ENCODE assay signal across 1 cellular context in genomic region chr19:18440936-18441803, GRCh38.
TF ChIP-seq lines count a peak whose summit lies in the region.

No MANE protein-coding gene starts in this region.

TF ChIP-seq in HepG2, 621 proteins besides CTCF, POLR2A, EP300 and RAD21 (continued from another document and continues in another):
- TF ChIP-seq, protein P1, sequence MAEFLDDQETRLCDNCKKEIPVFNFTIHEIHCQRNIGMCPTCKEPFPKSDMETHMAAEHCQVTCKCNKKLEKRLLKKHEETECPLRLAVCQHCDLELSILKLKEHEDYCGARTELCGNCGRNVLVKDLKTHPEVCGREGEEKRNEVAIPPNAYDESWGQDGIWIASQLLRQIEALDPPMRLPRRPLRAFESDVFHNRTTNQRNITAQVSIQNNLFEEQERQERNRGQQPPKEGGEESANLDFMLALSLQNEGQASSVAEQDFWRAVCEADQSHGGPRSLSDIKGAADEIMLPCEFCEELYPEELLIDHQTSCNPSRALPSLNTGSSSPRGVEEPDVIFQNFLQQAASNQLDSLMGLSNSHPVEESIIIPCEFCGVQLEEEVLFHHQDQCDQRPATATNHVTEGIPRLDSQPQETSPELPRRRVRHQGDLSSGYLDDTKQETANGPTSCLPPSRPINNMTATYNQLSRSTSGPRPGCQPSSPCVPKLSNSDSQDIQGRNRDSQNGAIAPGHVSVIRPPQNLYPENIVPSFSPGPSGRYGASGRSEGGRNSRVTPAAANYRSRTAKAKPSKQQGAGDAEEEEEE (CRISPR knock-in tag; IDR thresholded peaks at IDR 0.05; ENCODE audit: borderline replicate concordance) = no peak
- TF ChIP-seq SOX13 (IDR thresholded peaks at IDR 0.05) = no peak
- no peak for TF ChIP-seq SOX13 (CRISPR knock-in tag; conservative IDR thresholded peaks at IDR 0.05 in 1 of 2, IDR thresholded peaks at IDR 0.05 in 1 of 2)
- no peak for TF ChIP-seq KLF15 (CRISPR knock-in tag; IDR thresholded peaks at IDR 0.05; ENCODE audit: borderline replicate concordance)
- no peak for TF ChIP-seq KLF11 (CRISPR knock-in tag; IDR thresholded peaks at IDR 0.05)
- no peak for TF ChIP-seq PRDM10 (CRISPR knock-in tag; IDR thresholded peaks at IDR 0.05; ENCODE audit: low read depth)
- TF ChIP-seq FOXC1 (CRISPR knock-in tag; IDR thresholded peaks at IDR 0.05; ENCODE audit: borderline replicate concordance) = no peak
- TF ChIP-seq, protein P2, sequence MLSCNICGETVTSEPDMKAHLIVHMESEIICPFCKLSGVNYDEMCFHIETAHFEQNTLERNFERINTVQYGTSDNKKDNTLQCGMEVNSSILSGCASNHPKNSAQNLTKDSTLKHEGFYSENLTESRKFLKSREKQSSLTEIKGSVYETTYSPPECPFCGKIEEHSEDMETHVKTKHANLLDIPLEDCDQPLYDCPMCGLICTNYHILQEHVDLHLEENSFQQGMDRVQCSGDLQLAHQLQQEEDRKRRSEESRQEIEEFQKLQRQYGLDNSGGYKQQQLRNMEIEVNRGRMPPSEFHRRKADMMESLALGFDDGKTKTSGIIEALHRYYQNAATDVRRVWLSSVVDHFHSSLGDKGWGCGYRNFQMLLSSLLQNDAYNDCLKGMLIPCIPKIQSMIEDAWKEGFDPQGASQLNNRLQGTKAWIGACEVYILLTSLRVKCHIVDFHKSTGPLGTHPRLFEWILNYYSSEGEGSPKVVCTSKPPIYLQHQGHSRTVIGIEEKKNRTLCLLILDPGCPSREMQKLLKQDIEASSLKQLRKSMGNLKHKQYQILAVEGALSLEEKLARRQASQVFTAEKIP (CRISPR knock-in tag; IDR thresholded peaks at IDR 0.05; ENCODE audit: borderline replicate concordance) = no peak
- TF ChIP-seq ZHX1 (CRISPR knock-in tag; IDR thresholded peaks at IDR 0.05; ENCODE audit: low read depth) = no peak
- TF ChIP-seq, protein P3, sequence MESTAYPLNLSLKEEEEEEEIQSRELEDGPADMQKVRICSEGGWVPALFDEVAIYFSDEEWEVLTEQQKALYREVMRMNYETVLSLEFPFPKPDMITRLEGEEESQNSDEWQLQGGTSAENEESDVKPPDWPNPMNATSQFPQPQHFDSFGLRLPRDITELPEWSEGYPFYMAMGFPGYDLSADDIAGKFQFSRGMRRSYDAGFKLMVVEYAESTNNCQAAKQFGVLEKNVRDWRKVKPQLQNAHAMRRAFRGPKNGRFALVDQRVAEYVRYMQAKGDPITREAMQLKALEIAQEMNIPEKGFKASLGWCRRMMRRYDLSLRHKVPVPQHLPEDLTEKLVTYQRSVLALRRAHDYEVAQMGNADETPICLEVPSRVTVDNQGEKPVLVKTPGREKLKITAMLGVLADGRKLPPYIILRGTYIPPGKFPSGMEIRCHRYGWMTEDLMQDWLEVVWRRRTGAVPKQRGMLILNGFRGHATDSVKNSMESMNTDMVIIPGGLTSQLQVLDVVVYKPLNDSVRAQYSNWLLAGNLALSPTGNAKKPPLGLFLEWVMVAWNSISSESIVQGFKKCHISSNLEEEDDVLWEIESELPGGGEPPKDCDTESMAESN (CRISPR knock-in tag; conservative IDR thresholded peaks at IDR 0.05) = 0 out of 2 replicates have a peak, but pooled peaks have one; percentile 51
- no peak for TF ChIP-seq KAT8 (CRISPR knock-in tag; IDR thresholded peaks at IDR 0.05)
- no peak for TF ChIP-seq ZNF572 (CRISPR knock-in tag; IDR thresholded peaks at IDR 0.05)
- TF ChIP-seq TEAD3 (CRISPR knock-in tag; optimal IDR thresholded peaks at IDR 0.05; ENCODE audit: borderline replicate concordance) = peak; percentile 39
- TF ChIP-seq LCORL (IDR thresholded peaks at IDR 0.05) = no peak
- TF ChIP-seq LCORL (CRISPR knock-in tag; IDR thresholded peaks at IDR 0.05) = peak; percentile 62; the same call in 1 of the 2 replicates
- TF ChIP-seq ZNF556 (CRISPR knock-in tag; IDR thresholded peaks at IDR 0.05; ENCODE audit: borderline replicate concordance) = no peak
- TF ChIP-seq ZXDC (CRISPR knock-in tag; IDR thresholded peaks at IDR 0.05) = no peak
- TF ChIP-seq ZNF431 (CRISPR knock-in tag; IDR thresholded peaks at IDR 0.05; ENCODE audit: borderline replicate concordance, low read depth) = no peak
- no peak for TF ChIP-seq GPN1 (CRISPR knock-in tag; IDR thresholded peaks at IDR 0.05; ENCODE audit: borderline replicate concordance)
- 0 out of 2 replicates have a peak, but pooled peaks have one; percentile 26 for TF ChIP-seq AHR (CRISPR knock-in tag; IDR thresholded peaks at IDR 0.05)
- TF ChIP-seq PLRG1 (conservative IDR thresholded peaks at IDR 0.05) = no peak
- TF ChIP-seq MTA3 (CRISPR knock-in tag; IDR thresholded peaks at IDR 0.05) = no peak
- no peak for TF ChIP-seq DMTF1 (CRISPR knock-in tag; IDR thresholded peaks at IDR 0.05)
- TF ChIP-seq ZNF101 (CRISPR knock-in tag; IDR thresholded peaks at IDR 0.05; ENCODE audit: borderline replicate concordance, low read depth) = no peak
- TF ChIP-seq RFX1 (IDR thresholded peaks at IDR 0.05) = no peak
- peak; percentile 55; the same call in 1 of the 2 replicates for TF ChIP-seq HNF4G (IDR thresholded peaks at IDR 0.05; ENCODE audit: borderline replicate concordance, low read depth, low read length)
- peak; percentile 56; the same call in 1 of the 2 replicates for TF ChIP-seq HNF4G (CRISPR knock-in tag; IDR thresholded peaks at IDR 0.05; ENCODE audit: borderline replicate concordance, low read depth)
- peak; percentile 2; the same call in 1 of the 2 replicates for TF ChIP-seq HDAC1 (CRISPR knock-in tag; IDR thresholded peaks at IDR 0.05)
- no peak for TF ChIP-seq SAP130 (CRISPR knock-in tag; IDR thresholded peaks at IDR 0.05; ENCODE audit: low read depth)
- TF ChIP-seq ATAD3A (CRISPR knock-in tag; IDR thresholded peaks at IDR 0.05) = no peak
- TF ChIP-seq ZNF282 (IDR thresholded peaks at IDR 0.05; ENCODE audit: partially characterized antibody) = no peak
- TF ChIP-seq ETV6 (CRISPR knock-in tag; conservative IDR thresholded peaks at IDR 0.05) = no peak
- no peak for TF ChIP-seq SNAI1 (CRISPR knock-in tag; IDR thresholded peaks at IDR 0.05; ENCODE audit: borderline replicate concordance)
- no peak for TF ChIP-seq ZNF354B (CRISPR knock-in tag; IDR thresholded peaks at IDR 0.05)
- TF ChIP-seq ZMAT3 (CRISPR knock-in tag; conservative IDR thresholded peaks at IDR 0.05) = no peak
- TF ChIP-seq, protein P4, sequence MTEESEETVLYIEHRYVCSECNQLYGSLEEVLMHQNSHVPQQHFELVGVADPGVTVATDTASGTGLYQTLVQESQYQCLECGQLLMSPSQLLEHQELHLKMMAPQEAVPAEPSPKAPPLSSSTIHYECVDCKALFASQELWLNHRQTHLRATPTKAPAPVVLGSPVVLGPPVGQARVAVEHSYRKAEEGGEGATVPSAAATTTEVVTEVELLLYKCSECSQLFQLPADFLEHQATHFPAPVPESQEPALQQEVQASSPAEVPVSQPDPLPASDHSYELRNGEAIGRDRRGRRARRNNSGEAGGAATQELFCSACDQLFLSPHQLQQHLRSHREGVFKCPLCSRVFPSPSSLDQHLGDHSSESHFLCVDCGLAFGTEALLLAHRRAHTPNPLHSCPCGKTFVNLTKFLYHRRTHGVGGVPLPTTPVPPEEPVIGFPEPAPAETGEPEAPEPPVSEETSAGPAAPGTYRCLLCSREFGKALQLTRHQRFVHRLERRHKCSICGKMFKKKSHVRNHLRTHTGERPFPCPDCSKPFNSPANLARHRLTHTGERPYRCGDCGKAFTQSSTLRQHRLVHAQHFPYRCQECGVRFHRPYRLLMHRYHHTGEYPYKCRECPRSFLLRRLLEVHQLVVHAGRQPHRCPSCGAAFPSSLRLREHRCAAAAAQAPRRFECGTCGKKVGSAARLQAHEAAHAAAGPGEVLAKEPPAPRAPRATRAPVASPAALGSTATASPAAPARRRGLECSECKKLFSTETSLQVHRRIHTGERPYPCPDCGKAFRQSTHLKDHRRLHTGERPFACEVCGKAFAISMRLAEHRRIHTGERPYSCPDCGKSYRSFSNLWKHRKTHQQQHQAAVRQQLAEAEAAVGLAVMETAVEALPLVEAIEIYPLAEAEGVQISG (CRISPR knock-in tag; IDR thresholded peaks at IDR 0.05) = no peak
- TF ChIP-seq, protein P5, sequence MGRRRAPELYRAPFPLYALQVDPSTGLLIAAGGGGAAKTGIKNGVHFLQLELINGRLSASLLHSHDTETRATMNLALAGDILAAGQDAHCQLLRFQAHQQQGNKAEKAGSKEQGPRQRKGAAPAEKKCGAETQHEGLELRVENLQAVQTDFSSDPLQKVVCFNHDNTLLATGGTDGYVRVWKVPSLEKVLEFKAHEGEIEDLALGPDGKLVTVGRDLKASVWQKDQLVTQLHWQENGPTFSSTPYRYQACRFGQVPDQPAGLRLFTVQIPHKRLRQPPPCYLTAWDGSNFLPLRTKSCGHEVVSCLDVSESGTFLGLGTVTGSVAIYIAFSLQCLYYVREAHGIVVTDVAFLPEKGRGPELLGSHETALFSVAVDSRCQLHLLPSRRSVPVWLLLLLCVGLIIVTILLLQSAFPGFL (CRISPR knock-in tag; IDR thresholded peaks at IDR 0.05) = no peak
- TF ChIP-seq ZSCAN12 (CRISPR knock-in tag; IDR thresholded peaks at IDR 0.05) = no peak
- no peak for TF ChIP-seq SOX6 (IDR thresholded peaks at IDR 0.05)
- peak; percentile 32; the same call in 1 of the 2 replicates for TF ChIP-seq SOX6 (CRISPR knock-in tag; IDR thresholded peaks at IDR 0.05)
- TF ChIP-seq SMAD9 (CRISPR knock-in tag; IDR thresholded peaks at IDR 0.05) = no peak
- TF ChIP-seq RBM22 (optimal IDR thresholded peaks at IDR 0.05; ENCODE audit: low read length) = no peak
